1 cellular context compared by ENCODE assay signal in the genomic region with DNA sequence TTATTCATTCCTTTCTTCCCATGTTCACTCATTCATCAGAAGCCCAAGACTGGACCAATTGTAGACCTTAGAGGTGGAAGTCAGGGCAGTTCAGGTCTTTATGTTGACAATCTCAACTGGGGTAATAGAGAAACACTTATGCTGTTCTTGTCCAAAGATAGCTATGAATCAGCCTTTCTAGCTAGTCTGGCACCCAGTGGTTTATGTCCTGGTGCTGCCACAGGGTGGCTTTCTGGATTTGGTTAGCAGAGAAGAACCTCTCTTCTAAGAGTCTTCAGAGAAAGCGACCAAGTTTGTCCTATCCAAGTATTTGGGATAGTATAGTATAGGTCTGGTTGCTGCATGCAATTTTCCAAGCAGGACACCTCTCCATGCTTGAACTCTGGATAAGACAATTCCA.
A peak's percentile ranks its signal among the peaks of the same experiment; 100 is the strongest.
TF ChIP-seq lines count a peak whose summit lies in the region.

No MANE protein-coding gene starts in this region.

TF ChIP-seq in A549, 52 proteins besides CTCF, POLR2A, EP300 and RAD21:
- TF ChIP-seq KDM1A (IDR thresholded peaks at IDR 0.05; ENCODE audit: low read depth) = no peak
- no peak for TF ChIP-seq ZFP36 (IDR thresholded peaks at IDR 0.05; ENCODE audit: borderline replicate concordance, partially characterized antibody)
- TF ChIP-seq SMC3 (IDR thresholded peaks at IDR 0.05) = peak; percentile 32; the same call in 1 of the 3 replicates
